ENCODE assay signal across 23 cellular contexts in genomic region chr15:91622676-91623342, GRCh38.
DNase-seq lines count a peak whose midpoint lies in the region; ATAC-seq, FAIRE-seq and TF ChIP-seq lines count a peak whose summit lies in the region.
"Had no signal": no experiment of that assay in that cellular context is flagged by ENCODE, and none has a peak within 500 bp of the region (broad histone marks: within the 10 kb centered on the region; RNA-seq: fewer than 3 reads in every experiment).

No MANE protein-coding gene starts in this region.

- peaks cover 4% of the 10 kb centered on the region; the same call in 1 of the 2 replicates for H3K9me2 ChIP-seq in GM23338 (ENCODE audit: insufficient read depth)

- H3K27ac ChIP-seq in GM23338 (ENCODE audit: low read depth) (no peak overlapping the region), K562 (ENCODE audit: extremely low read depth, low read depth, low read length) (no peak overlapping the region), neural progenitor cell (peak overlapping the region; percentile 88)
- H3K27ac ChIP-seq: BLaER1 treated with 17β-estradiol and CSF1 and Interleukin-3, amounts not matched to agents 10 nM and 100 nM; RWPE1 had no signal

- no peak for FAIRE-seq in K562 (lab: Jason Lieb, UNC)
- FAIRE-seq: D721Med, HTR-8/SVneo had no signal

- 0% methylated on average over 9 of the region's 9 CpGs for WGBS in K562 (ENCODE audit: insufficient coverage, low coverage, missing lambda C conversion rate)

- TF ChIP-seq CTCF in GM23338 (conservative IDR thresholded peaks at IDR 0.05; ENCODE audit: low read depth in 2 of 2) (no peak), K562 (IDR thresholded peaks at IDR 0.05 in 2 of 3, conservative IDR thresholded peaks at IDR 0.05 in 1 of 3; ENCODE audit: insufficient read depth in 2 of 3, low read depth in 1 of 3, low read length in 3 of 3) (no peak), neural progenitor cell (IDR thresholded peaks at IDR 0.05) (no peak)

- DNase-seq in GM23338 (ENCODE audit: low spot score), result no peak
- no peak for DNase-seq in K562 (ENCODE audit: extremely low read depth in 1 of 4, low spot score in 3 of 4)
- DNase-seq in foreskin melanocyte, result peak; percentile 15
- peak; percentile 40 for DNase-seq in neural progenitor cell (ENCODE audit: low spot score)
- no peak for DNase-seq in posterior vena cava (ENCODE audit: low spot score)
- no peak for DNase-seq in activated CD4-positive, alpha-beta T cell treated with anti-CD3 and anti-CD28 coated beads for 36 hours
- no peak for DNase-seq in central memory CD4-positive, alpha-beta T cell
- no peak for DNase-seq in KG1 (lab: John Stamatoyannopoulos, UW)
- DNase-seq: 8988T; CD4-positive, alpha-beta T cell; H9; KBM-7; MG63; NCI-H1105 treated with DMSO at 0.1 percent for 48 hours; NCI-H146; NCI-H1930; NCI-H526 treated with DMSO at 0.1 percent for 48 hours; SHP77 had no signal

- H2AFZ ChIP-seq in GM23338 (peak overlapping the region; percentile 63; the same call in 1 of the 2 replicates), K562 (ENCODE audit: low read depth, low read length) (no peak overlapping the region), neural progenitor cell (replicated peaks) (peak overlapping the region; percentile 15)

- H3K9me3 Mint-ChIP-seq in GM23338 (no peaks in the 10 kb centered on the region; the same call in 2 of the 3 replicates), neural progenitor cell (peaks cover 8% of the 10 kb centered on the region)
- H3K9me3 Mint-ChIP-seq in activated CD4-positive, alpha-beta T cell treated with anti-CD3 and anti-CD28 coated beads for 36 hours (ENCODE audit: low read depth), result peaks cover 6% of the 10 kb centered on the region
- H3K9me3 Mint-ChIP-seq: CD4-positive, alpha-beta T cell; H9 had no signal

- ATAC-seq in GM23338 (no peak), K562 (no peak)
- ATAC-seq in activated CD4-positive, alpha-beta T cell treated with anti-CD3 and anti-CD28 coated beads for 36 hours, result no peak
- ATAC-seq: Panc1 had no signal

- CTCF ChIA-PET in K562 (lab: Yijun Ruan, JAX; ENCODE audit: low intra/inter-chr PET ratio), result no interaction called here
- CTCF ChIA-PET in activated CD4-positive, alpha-beta T cell treated with anti-CD3 and anti-CD28 coated beads for 36 hours (lab: Charles Lee), result interaction anchor here (0.6 kb wide), 1 partner anchor 46 kb away, joined by 3 read pairs; no protein-coding TSS in a partner anchor

- H3K79me2 ChIP-seq in GM23338 (replicated peaks; ENCODE audit: insufficient read depth) (no peaks in the 10 kb centered on the region), K562 (ENCODE audit: control insufficient read depth, insufficient read depth, low read length) (no peaks in the 10 kb centered on the region), neural progenitor cell (ENCODE audit: low read depth) (no peaks in the 10 kb centered on the region)

- peaks cover 1% of the 10 kb centered on the region for H3K27me3 Mint-ChIP-seq in GM23338 (ENCODE audit: insufficient read depth, low read depth, poor library complexity)
- H3K27me3 Mint-ChIP-seq in neural progenitor cell (ENCODE audit: insufficient read depth, low read depth), result peaks cover 4% of the 10 kb centered on the region
- H3K27me3 Mint-ChIP-seq in activated CD4-positive, alpha-beta T cell treated with anti-CD3 and anti-CD28 coated beads for 36 hours, result peaks cover 10% of the 10 kb centered on the region

- no peak for TF ChIP-seq POLR2A in K562 (conservative IDR thresholded peaks at IDR 0.05)

- no TSS peak for BruUV-seq in K562 (replicated peaks; lab: Mats Ljungman, UMichigan)

- H3K36me3 Mint-ChIP-seq in GM23338 (ENCODE audit: low read depth) (no peaks in the 10 kb centered on the region), neural progenitor cell (no peaks in the 10 kb centered on the region)
- no peaks in the 10 kb centered on the region for H3K36me3 Mint-ChIP-seq in activated CD4-positive, alpha-beta T cell treated with anti-CD3 and anti-CD28 coated beads for 36 hours (ENCODE audit: low read depth)

- no peaks in the 10 kb centered on the region for H4K20me1 ChIP-seq in GM23338 (replicated peaks; ENCODE audit: insufficient read depth)
- H4K20me1 ChIP-seq in K562 (replicated peaks; ENCODE audit: control insufficient read depth, insufficient read depth, low read length), result no peaks in the 10 kb centered on the region
- no peaks in the 10 kb centered on the region for H4K20me1 ChIP-seq in neural progenitor cell (ENCODE audit: low read depth)
- H4K20me1 ChIP-seq: BLaER1 treated with 17β-estradiol and CSF1 and Interleukin-3, amounts not matched to agents 10 nM and 100 nM had no signal

- no peaks in the 10 kb centered on the region for H3K9me1 ChIP-seq in K562 (ENCODE audit: control insufficient read depth, insufficient read depth, low read length)

- H3F3A ChIP-seq in GM23338 (replicated peaks; ENCODE audit: low read depth) (no peaks in the 10 kb centered on the region), neural progenitor cell (ENCODE audit: low read depth) (peaks cover 19% of the 10 kb centered on the region)

- in situ Hi-C loops in K562 (cut with MboI), result no loop called here

- H3K9ac ChIP-seq in K562 (ENCODE audit: insufficient read depth in 1 of 2, low read depth in 2 of 2, low read length in 2 of 2), result no peak overlapping the region
- H3K9ac ChIP-seq in neural progenitor cell, result no peak overlapping the region
- H3K9ac ChIP-seq: BLaER1 treated with 17β-estradiol and CSF1 and Interleukin-3, amounts not matched to agents 10 nM and 100 nM had no signal

- H3K4me3 Mint-ChIP-seq in GM23338 (no peak overlapping the region), neural progenitor cell (peak overlapping the region; percentile 59)
- H3K4me3 Mint-ChIP-seq in activated CD4-positive, alpha-beta T cell treated with anti-CD3 and anti-CD28 coated beads for 36 hours, result no peak overlapping the region
- H3K4me3 Mint-ChIP-seq: CD4-positive, alpha-beta T cell; H9 had no signal

- H3K4me2 ChIP-seq in GM23338 (no peak overlapping the region), K562 (ENCODE audit: insufficient read depth, low read length) (no peak overlapping the region), neural progenitor cell (peak overlapping the region; percentile 56)
- H3K4me2 ChIP-seq: BLaER1 treated with 17β-estradiol and CSF1 and Interleukin-3, amounts not matched to agents 10 nM and 100 nM had no signal

- H3K4me1 Mint-ChIP-seq in GM23338 (peaks cover 6% of the 10 kb centered on the region; the same call in 2 of the 3 replicates), neural progenitor cell (peaks cover 80% of the 10 kb centered on the region)
- no peaks in the 10 kb centered on the region for H3K4me1 Mint-ChIP-seq in activated CD4-positive, alpha-beta T cell treated with anti-CD3 and anti-CD28 coated beads for 36 hours

- no peak for TF ChIP-seq RAD21 in K562 (CRISPR knock-in tag; conservative IDR thresholded peaks at IDR 0.05 in 1 of 2, IDR thresholded peaks at IDR 0.05 in 1 of 2)

- POLR2A ChIA-PET in K562 (lab: Yijun Ruan, JAX), result no interaction called here
- POLR2A ChIA-PET in activated CD4-positive, alpha-beta T cell treated with anti-CD3 and anti-CD28 coated beads for 36 hours (lab: Charles Lee), result no interaction called here

- H3K4me1 ChIP-seq in GM23338 (ENCODE audit: insufficient read depth) (peaks cover 10% of the 10 kb centered on the region; the same call in 1 of the 2 replicates), K562 (replicated peaks in 1 of 2; ENCODE audit: control insufficient read depth in 2 of 2, insufficient read depth in 2 of 2, low read length in 2 of 2) (no peaks in the 10 kb centered on the region), neural progenitor cell (peaks cover 58% of the 10 kb centered on the region)
- H3K4me1 ChIP-seq: BLaER1 treated with 17β-estradiol and CSF1 and Interleukin-3, amounts not matched to agents 10 nM and 100 nM had no signal

- H3K9me3 ChIP-seq in K562 (replicated peaks; ENCODE audit: control insufficient read depth, insufficient read depth, low read depth, low read length) (no peaks in the 10 kb centered on the region), neural progenitor cell (ENCODE audit: low read depth) (no peaks in the 10 kb centered on the region)
- H3K9me3 ChIP-seq: BLaER1 treated with 17β-estradiol and CSF1 and Interleukin-3, amounts not matched to agents 10 nM and 100 nM; MG63 had no signal

- no peak overlapping the region for H3K4me3 ChIP-seq in GM23338
- no peak overlapping the region for H3K4me3 ChIP-seq in K562
- H3K4me3 ChIP-seq in neural progenitor cell, result peak overlapping the region; percentile 19
- H3K4me3 ChIP-seq: BLaER1 treated with 17β-estradiol and CSF1 and Interleukin-3, amounts not matched to agents 10 nM and 100 nM; MG63 had no signal

- TF ChIP-seq EP300 in K562 (IDR thresholded peaks at IDR 0.05; ENCODE audit: low read length), result no peak

- intact Hi-C loops in K562 (cut with micrococcal nuclease), result no loop called here
- intact Hi-C loops in posterior vena cava (cut with DNase I), result no loop called here
- intact Hi-C loops in activated CD4-positive, alpha-beta T cell treated with anti-CD3 and anti-CD28 coated beads for 36 hours (cut with DNase I, micrococcal nuclease), result no loop called here

- H3K36me3 ChIP-seq in GM23338 (ENCODE audit: insufficient read depth), result no peaks in the 10 kb centered on the region
- no peaks in the 10 kb centered on the region for H3K36me3 ChIP-seq in K562 (ENCODE audit: control insufficient read depth, insufficient read depth, low read length)
- no peaks in the 10 kb centered on the region for H3K36me3 ChIP-seq in neural progenitor cell
- H3K36me3 ChIP-seq: BLaER1 treated with 17β-estradiol and CSF1 and Interleukin-3, amounts not matched to agents 10 nM and 100 nM; MG63 had no signal

- H3K27ac Mint-ChIP-seq in GM23338 (no peak overlapping the region), neural progenitor cell (peak overlapping the region; percentile 99)
- no peak overlapping the region for H3K27ac Mint-ChIP-seq in activated CD4-positive, alpha-beta T cell treated with anti-CD3 and anti-CD28 coated beads for 36 hours
- H3K27ac Mint-ChIP-seq: CD4-positive, alpha-beta T cell had no signal

- no peaks in the 10 kb centered on the region for H3K27me3 ChIP-seq in GM23338 (ENCODE audit: insufficient read depth)
- peaks cover 0 to 17% of the 10 kb centered on the region in 2 experiments; a peak in 3 of 5 replicates for H3K27me3 ChIP-seq in K562 (ENCODE audit: control insufficient read depth in 2 of 2, insufficient read depth in 2 of 2, low read length in 2 of 2)
- no peaks in the 10 kb centered on the region for H3K27me3 ChIP-seq in neural progenitor cell
- H3K27me3 ChIP-seq: BLaER1 treated with 17β-estradiol and CSF1 and Interleukin-3, amounts not matched to agents 10 nM and 100 nM had no signal

TF ChIP-seq in GM23338, 12 proteins besides CTCF, POLR2A, EP300 and RAD21 (continues in another document):
- TF ChIP-seq NANOG (IDR thresholded peaks at IDR 0.05; ENCODE audit: borderline replicate concordance), result no peak

TF ChIP-seq in K562, 482 proteins besides CTCF, POLR2A, EP300 and RAD21 (continues in another document):
- TF ChIP-seq CBFA2T2 (conservative IDR thresholded peaks at IDR 0.05), result no peak

Comparison
In these comparisons a context has a peak if more than half of its experiments do, and no peak if none do; other contexts are left out.
1. DNase-seq: peak in foreskin melanocyte (single experiment) and neural progenitor cell (single experiment); none in GM23338 (single experiment), K562 (0 of 4), posterior vena cava (single experiment), activated CD4-positive, alpha-beta T cell treated with anti-CD3 and anti-CD28 coated beads for 36 hours (single experiment), central memory CD4-positive, alpha-beta T cell (single experiment) and KG1 (single experiment).